9 cellular contexts compared by ENCODE assay signal in genomic region chr14:71235865-71236264, GRCh38.
DNase-seq lines count a peak whose midpoint lies in the region; ATAC-seq and TF ChIP-seq lines count a peak whose summit lies in the region.
"Had no signal": no experiment of that assay in that cellular context is flagged by ENCODE, and none has a peak within 500 bp of the region (broad histone marks: within the 10 kb centered on the region; RNA-seq: fewer than 3 reads in every experiment).

No MANE protein-coding gene starts in this region.

- H3K4me3 ChIP-seq in breast epithelium (peak overlapping the region in 1 of 3 donors; percentile 46), lower leg skin (ENCODE audit: low read depth, poor library complexity, severe bottlenecking) (no peak overlapping the region)

- TF ChIP-seq POLR2A in breast epithelium (IDR thresholded peaks at IDR 0.05) (no peak), lower leg skin (IDR thresholded peaks at IDR 0.05) (no peak)

- POLR2A ChIA-PET in MCF 10A (lab: Yijun Ruan, JAX) = interaction anchor here (0.6 kb wide), 1 partner anchor 23 kb away, joined by 3 read pairs; no protein-coding TSS in a partner anchor

- no peaks in the 10 kb centered on the region for H3K4me1 Mint-ChIP-seq in MCF 10A (ENCODE audit: insufficient read depth, unreplicated experiment)
- H3K4me1 Mint-ChIP-seq: central memory CD8-positive, alpha-beta T cell had no signal

- peak in 1 of 2 donors; percentile 71 for DNase-seq in breast epithelium (ENCODE audit: low spot score in 2 of 2)
- no peak for DNase-seq in MCF 10A (ENCODE audit: unreplicated experiment)
- DNase-seq in cerebellar cortex (ENCODE audit: low spot score) = peak; percentile 10
- DNase-seq in lower leg skin (ENCODE audit: low spot score in 2 of 2) = peak; percentile 53 to 87
- DNase-seq in D341Med (ENCODE audit: low spot score) = no peak
- DNase-seq in activated T-cell treated with anti-CD3 and anti-CD28 coated beads for 4 hours = no peak

- TF ChIP-seq CTCF in breast epithelium (IDR thresholded peaks at IDR 0.05) (no peak), MCF 10A (IDR thresholded peaks at IDR 0.05; ENCODE audit: unreplicated experiment) (no peak), lower leg skin (IDR thresholded peaks at IDR 0.05) (no peak)

- H3K27me3 Mint-ChIP-seq in MCF 10A (ENCODE audit: insufficient read depth, unreplicated experiment) = no peaks in the 10 kb centered on the region
- H3K27me3 Mint-ChIP-seq: central memory CD8-positive, alpha-beta T cell had no signal

- no peaks in the 10 kb centered on the region for H3K9me3 ChIP-seq in breast epithelium

- H3K9me3 Mint-ChIP-seq in MCF 10A (ENCODE audit: unreplicated experiment) = no peaks in the 10 kb centered on the region
- H3K9me3 Mint-ChIP-seq: central memory CD8-positive, alpha-beta T cell had no signal

- no peaks in the 10 kb centered on the region for H3K27me3 ChIP-seq in breast epithelium

- H3K4me3 Mint-ChIP-seq in MCF 10A (ENCODE audit: unreplicated experiment) = no peak overlapping the region
- H3K4me3 Mint-ChIP-seq: central memory CD8-positive, alpha-beta T cell had no signal

- WGBS in lower leg skin, 2 donors = 11 to 17% methylated on average over 6 of the region's 6 CpGs

- intact Hi-C loops in breast epithelium (cut with DNase I; ENCODE audit: low total_unique reads) = no loop called here
- intact Hi-C loops in MCF 10A (cut with micrococcal nuclease) = no loop called here
- intact Hi-C loops in lower leg skin (cut with DNase I; ENCODE audit: low total_unique reads) = no loop called here

- H3K36me3 Mint-ChIP-seq in MCF 10A (ENCODE audit: insufficient read depth, unreplicated experiment) = no peaks in the 10 kb centered on the region

- H3K27ac Mint-ChIP-seq in MCF 10A (ENCODE audit: low read depth, unreplicated experiment) = no peak overlapping the region

- H3K36me3 ChIP-seq in breast epithelium = no peaks in the 10 kb centered on the region

- H3K4me1 ChIP-seq in breast epithelium = peaks cover 0 to 6% of the 10 kb centered on the region in 2 donors

- peak overlapping the region; percentile 38 to 86 for H3K27ac ChIP-seq in breast epithelium

- no TSS peak for BruUV-seq in MCF 10A (replicated peaks; lab: Mats Ljungman, UMichigan)

- CTCF ChIA-PET in MCF 10A (lab: Yijun Ruan, JAX) = interaction anchor here (0.6 to 1.0 kb wide), 2 partner anchors 19 to 1183 kb away, joined by 4 to 5 read pairs; no protein-coding TSS in a partner anchor

- ATAC-seq in GM21528 (IDR thresholded peaks at IDR 0.05; ENCODE audit: low FRiP score, unreplicated experiment) (no peak), GM21390 (IDR thresholded peaks at IDR 0.05; ENCODE audit: unreplicated experiment) (no peak)

Comparison
In these comparisons a context has a peak if more than half of its experiments do, and no peak if none do; other contexts are left out.
1. DNase-seq: peak in cerebellar cortex (single experiment) and lower leg skin (2 of 2); none in MCF 10A (single experiment), D341Med (single experiment) and activated T-cell treated with anti-CD3 and anti-CD28 coated beads for 4 hours (single experiment).